ENCODE assay signal across 1 cellular context in the genomic region with DNA sequence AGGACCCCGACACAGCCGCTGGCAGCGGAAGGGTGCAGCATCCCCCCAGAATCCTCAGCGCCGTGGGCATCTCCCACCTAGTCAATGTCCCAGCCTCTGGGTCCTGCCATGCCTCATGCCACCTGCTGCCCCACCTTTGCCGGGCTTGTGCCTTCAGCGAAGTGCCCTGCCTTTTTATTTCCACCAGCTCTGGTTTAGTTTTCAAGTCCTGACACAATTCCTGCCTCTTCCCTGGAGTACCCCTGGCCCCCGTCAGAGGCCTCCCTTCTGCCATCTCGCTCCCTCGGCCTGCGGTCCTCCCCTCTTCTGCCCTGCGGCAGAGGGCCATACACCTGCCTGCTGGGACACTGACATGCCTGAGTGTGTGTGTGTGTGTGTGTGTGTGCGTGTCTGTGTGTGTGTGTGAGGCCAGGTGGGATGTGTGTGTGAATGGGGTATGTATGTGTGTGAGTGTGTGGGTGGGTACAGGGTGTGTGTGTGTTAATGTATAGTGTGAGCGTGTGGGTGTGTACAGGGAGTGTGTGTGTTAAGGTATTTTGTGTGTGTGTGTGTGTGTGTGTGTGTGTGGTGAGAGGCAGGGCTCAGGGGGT.
TF ChIP-seq lines count a peak whose summit lies in the region.

No MANE protein-coding gene starts in this region.

TF ChIP-seq in H1, 55 proteins besides CTCF, POLR2A, EP300 and RAD21:
- TF ChIP-seq, protein P1, sequence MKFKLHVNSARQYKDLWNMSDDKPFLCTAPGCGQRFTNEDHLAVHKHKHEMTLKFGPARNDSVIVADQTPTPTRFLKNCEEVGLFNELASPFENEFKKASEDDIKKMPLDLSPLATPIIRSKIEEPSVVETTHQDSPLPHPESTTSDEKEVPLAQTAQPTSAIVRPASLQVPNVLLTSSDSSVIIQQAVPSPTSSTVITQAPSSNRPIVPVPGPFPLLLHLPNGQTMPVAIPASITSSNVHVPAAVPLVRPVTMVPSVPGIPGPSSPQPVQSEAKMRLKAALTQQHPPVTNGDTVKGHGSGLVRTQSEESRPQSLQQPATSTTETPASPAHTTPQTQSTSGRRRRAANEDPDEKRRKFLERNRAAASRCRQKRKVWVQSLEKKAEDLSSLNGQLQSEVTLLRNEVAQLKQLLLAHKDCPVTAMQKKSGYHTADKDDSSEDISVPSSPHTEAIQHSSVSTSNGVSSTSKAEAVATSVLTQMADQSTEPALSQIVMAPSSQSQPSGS (IDR thresholded peaks at IDR 0.05; ENCODE audit: low read length): no peak
